Comparison of ENCODE assay signal across 1 cellular context in the genomic region with DNA sequence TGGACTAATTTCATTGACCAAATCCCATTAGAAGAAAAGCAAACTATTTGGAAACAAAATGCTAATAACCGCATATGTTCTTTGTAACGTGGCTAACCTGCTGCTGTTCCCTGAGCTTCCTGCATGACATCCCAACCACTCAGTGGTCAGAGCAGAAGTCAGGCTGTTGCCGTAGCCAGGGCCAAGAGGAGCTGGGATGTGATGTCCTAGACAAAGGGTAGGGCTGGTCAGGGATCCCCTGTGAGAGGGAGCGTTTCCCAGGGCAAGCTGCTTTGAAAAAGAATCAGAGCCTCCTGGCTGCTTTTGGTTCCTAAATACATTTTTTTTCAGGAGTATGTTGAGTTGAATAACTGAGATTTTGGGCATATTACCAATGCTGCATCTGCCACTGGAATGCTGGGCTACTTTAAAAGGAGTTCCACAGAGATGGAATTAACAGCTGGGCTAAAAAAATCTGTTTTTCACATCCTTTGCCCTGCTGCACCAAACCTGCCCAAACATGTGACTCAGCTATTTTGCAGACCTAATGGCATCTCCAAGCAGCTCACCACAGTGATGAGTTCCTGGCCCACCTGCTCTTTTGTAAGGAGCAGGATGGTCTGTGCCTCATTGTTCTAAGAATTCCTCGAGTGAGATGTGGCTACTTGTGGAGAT.
TF ChIP-seq lines count a peak whose summit lies in the region.

No MANE protein-coding gene starts in this region.

TF ChIP-seq in IMR-90, 13 proteins besides CTCF, POLR2A, EP300 and RAD21:
- TF ChIP-seq, protein P1, sequence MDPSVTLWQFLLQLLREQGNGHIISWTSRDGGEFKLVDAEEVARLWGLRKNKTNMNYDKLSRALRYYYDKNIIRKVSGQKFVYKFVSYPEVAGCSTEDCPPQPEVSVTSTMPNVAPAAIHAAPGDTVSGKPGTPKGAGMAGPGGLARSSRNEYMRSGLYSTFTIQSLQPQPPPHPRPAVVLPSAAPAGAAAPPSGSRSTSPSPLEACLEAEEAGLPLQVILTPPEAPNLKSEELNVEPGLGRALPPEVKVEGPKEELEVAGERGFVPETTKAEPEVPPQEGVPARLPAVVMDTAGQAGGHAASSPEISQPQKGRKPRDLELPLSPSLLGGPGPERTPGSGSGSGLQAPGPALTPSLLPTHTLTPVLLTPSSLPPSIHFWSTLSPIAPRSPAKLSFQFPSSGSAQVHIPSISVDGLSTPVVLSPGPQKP (IDR thresholded peaks at IDR 0.05; ENCODE audit: borderline replicate concordance, low read depth, low read length) = no peak
- TF ChIP-seq MAFK (IDR thresholded peaks at IDR 0.05; ENCODE audit: low read depth, low read length) (peak; percentile 80), NFE2L2 (IDR thresholded peaks at IDR 0.05; ENCODE audit: low read depth, low read length) (peak; percentile 89), CEBPB (IDR thresholded peaks at IDR 0.05; ENCODE audit: low read depth, low read length) (no peak)
